In the genomic region with DNA sequence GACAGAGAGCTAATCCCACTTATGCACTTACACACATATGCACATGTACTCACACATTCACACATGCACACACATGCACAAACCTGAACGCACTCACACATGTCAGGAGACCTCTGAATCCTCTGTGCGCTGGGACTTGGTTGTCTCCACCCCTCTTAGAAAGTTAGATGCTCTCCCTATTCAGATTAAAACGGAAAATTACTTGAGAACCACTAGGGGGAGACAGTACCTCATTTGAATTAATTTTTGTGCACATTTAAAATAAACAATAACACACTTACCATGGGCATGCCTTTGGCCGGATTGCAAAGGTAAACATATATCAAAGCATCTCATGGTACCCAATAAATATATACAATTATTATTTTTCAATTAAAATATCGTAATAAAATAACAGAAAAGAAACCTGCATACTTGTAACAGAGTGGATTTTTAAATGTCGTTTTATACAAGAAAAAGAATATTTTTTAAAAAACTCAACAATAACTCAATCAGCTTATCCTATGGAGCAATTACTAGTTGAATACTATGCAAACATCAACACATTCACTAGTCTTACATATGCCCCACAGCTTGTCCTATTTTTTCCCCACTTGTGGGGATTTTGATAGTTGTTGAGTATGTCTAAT, we compare ENCODE assay signal across 8 cellular contexts.
DNase-seq lines count a peak whose midpoint lies in the region; ATAC-seq and TF ChIP-seq lines count a peak whose summit lies in the region.

No MANE protein-coding gene starts in this region.

- no peak overlapping the region for H3K4me3 Mint-ChIP-seq in nephron

- no peaks in the 10 kb centered on the region for H3K27me3 Mint-ChIP-seq in nephron (ENCODE audit: low read depth)

- no peak overlapping the region for H3K27ac Mint-ChIP-seq in nephron

- TF ChIP-seq CTCF in nephron (IDR thresholded peaks at IDR 0.05; ENCODE audit: unreplicated experiment in 3 of 3), result peak; percentile 15 to 26 (median 21)

- in situ Hi-C loops in T47D (cut with HindIII; ENCODE audit: low pct_unique_long_range_greater_than_20kb, low sequenced_read_pairs), result no loop called here

- ATAC-seq in HG02884 (IDR thresholded peaks at IDR 0.05; ENCODE audit: unreplicated experiment), result no peak

- H3K27ac ChIP-seq in caudate nucleus (ENCODE audit: low read depth, low read length), result no peak overlapping the region

- peaks cover 39% of the 10 kb centered on the region for H3K9me3 Mint-ChIP-seq in nephron

- no peaks in the 10 kb centered on the region for H3K36me3 Mint-ChIP-seq in nephron (ENCODE audit: low read depth)

- no peaks in the 10 kb centered on the region for H3K4me1 Mint-ChIP-seq in nephron

- DNase-seq in NCI-H2107 treated with DMSO at 0.1 percent for 48 hours (lab: John Stamatoyannopoulos, UW; ENCODE audit: unreplicated experiment) (peak; percentile 2), NCI-H2107 (lab: John Stamatoyannopoulos, UW) (no peak), NCI-H1105 (lab: John Stamatoyannopoulos, UW) (peak; percentile 1), T47D (ENCODE audit: low read depth in 1 of 2, low spot score in 1 of 2) (peak; percentile 20 to 53), amygdala (lab: John Stamatoyannopoulos, UW) (no peak), caudate nucleus (lab: John Stamatoyannopoulos, UW) (no peak)

Comparison
In these comparisons a context has a peak if more than half of its experiments do, and no peak if none do; other contexts are left out.
1. DNase-seq: peak in NCI-H2107 treated with DMSO at 0.1 percent for 48 hours (single experiment), NCI-H1105 (single experiment) and T47D (2 of 2); none in NCI-H2107 (single experiment), amygdala (0 of 56) and caudate nucleus (0 of 61).